Comparison of ENCODE assay signal across 1 cellular context in genomic region chr1:7470904-7471638, GRCh38.
TF ChIP-seq lines count a peak whose summit lies in the region.

No MANE protein-coding gene starts in this region.

TF ChIP-seq in GM23338, 12 proteins besides CTCF, POLR2A, EP300 and RAD21 (continued from another document):
- no peak for TF ChIP-seq REST (IDR thresholded peaks at IDR 0.05; ENCODE audit: unreplicated experiment)
TF ChIP-seq in GM23338: peak in this region for 0.
